ENCODE assay signal across 8 cellular contexts in the genomic region with DNA sequence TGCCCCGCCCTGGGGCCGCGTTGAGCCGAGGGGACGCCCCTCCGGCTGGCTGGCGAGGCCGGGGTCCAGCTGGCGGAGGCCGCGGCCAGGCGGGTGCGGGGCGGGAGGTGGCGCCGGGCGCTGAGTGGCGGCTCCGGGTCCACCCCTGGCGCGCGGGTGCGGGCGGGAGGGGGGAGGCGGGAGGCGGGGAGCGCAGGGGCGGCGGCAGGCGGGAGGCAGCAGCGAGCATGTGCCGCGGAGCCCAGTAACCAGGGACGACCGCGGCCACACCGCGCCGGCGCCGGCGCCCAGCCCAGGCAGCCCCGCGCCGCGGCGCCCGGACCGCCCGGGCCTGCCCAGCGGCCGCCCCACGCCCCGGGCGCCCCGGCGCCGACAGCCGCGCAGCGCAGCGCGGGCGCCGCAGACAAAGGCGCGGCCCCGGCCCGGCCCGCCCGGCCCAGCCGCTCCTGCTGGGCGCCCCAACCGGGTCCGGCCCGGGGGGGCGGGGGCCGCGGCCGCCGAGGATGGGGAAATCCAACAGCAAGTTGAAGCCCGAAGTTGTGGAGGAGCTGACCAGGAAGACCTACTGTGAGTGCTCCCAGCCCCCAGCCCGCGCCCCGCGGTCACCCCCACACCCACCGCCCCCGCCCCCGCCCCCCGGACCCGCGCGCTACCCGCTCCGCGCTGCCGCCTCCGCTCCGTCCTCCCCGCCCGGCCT. TPM values are rescaled to one million over a fixed set of nuclear protein-coding genes. Genes with fewer than 3 reads are reported as not detected.
DNase-seq lines count a peak whose midpoint lies in the region; ATAC-seq and TF ChIP-seq lines count a peak whose summit lies in the region.

Gene NCS1 (plus strand): TSS at position 244 of the 697 bp plus-strand sequence. CDS start 260 bp downstream, at position 504.

- H3K79me1 ChIP-seq in mesendoderm (ENCODE audit: low read length) = peaks cover 20% of the 10 kb centered on the region

- H2BK15ac ChIP-seq in mesendoderm (replicated peaks; ENCODE audit: low read depth) = no peak within 1 kb of the TSS

- no peak for TF ChIP-seq CTCF in GM10266 (IDR thresholded peaks at IDR 0.05; ENCODE audit: control insufficient read depth, insufficient read depth, low read depth, missing control alignments)
- TF ChIP-seq CTCF in epithelial cell of esophagus (IDR thresholded peaks at IDR 0.05; ENCODE audit: insufficient read depth, low read depth, low read length, missing control alignments) = no peak

- H3K9ac ChIP-seq in mesendoderm (ENCODE audit: low read length) = peak within 1 kb of the TSS; percentile 82

- H3K18ac ChIP-seq in mesendoderm (ENCODE audit: low read length) = peak within 1 kb of the TSS; percentile 75

- no peak within 1 kb of the TSS for H3K27ac ChIP-seq in mesendoderm (ENCODE audit: low read depth, low read length)

- no peak within 1 kb of the TSS for H4K5ac ChIP-seq in mesendoderm (ENCODE audit: low read length)

- H3K79me2 ChIP-seq in mesendoderm (ENCODE audit: control insufficient read depth, insufficient read depth, low read length) = peaks cover 31% of the 10 kb centered on the region

- ATAC-seq in HG03571 (IDR thresholded peaks at IDR 0.05; ENCODE audit: unreplicated experiment) = no peak
- no peak for ATAC-seq in GM21526 (IDR thresholded peaks at IDR 0.05; ENCODE audit: low FRiP score, unreplicated experiment)

- no CpG with 5 or more reads among the region's 101 CpGs for WGBS in mesendoderm (ENCODE audit: extremely low coverage, insufficient coverage, low lambda C conversion rate)

- no peaks in the 10 kb centered on the region for H3K27me3 ChIP-seq in mesendoderm (ENCODE audit: insufficient read depth, low read length, poor library complexity)

- H3K4ac ChIP-seq in mesendoderm (ENCODE audit: low read depth, low read length) = peak within 1 kb of the TSS; percentile 71

- H2BK5ac ChIP-seq in mesendoderm (ENCODE audit: low read length) = no peak within 1 kb of the TSS

- H3K4me1 ChIP-seq in mesendoderm (ENCODE audit: control insufficient read depth, low read depth, low read length) = peaks cover 3% of the 10 kb centered on the region

- H4K8ac ChIP-seq in mesendoderm (ENCODE audit: low read depth, low read length) = peak within 1 kb of the TSS; percentile 70

- peak within 1 kb of the TSS; percentile 98 for H3K23ac ChIP-seq in mesendoderm (ENCODE audit: low read length)

- peak within 1 kb of the TSS; percentile 18 for H2BK120ac ChIP-seq in mesendoderm (ENCODE audit: low read depth, low read length)

- H2AK5ac ChIP-seq in mesendoderm (ENCODE audit: low read length) = no peak within 1 kb of the TSS

- DNase-seq in GM10266 (ENCODE audit: extremely low spot score) = peak; percentile 90
- peak; percentile 58 for DNase-seq in NCI-H460 (ENCODE audit: extremely low read depth, low read depth)
- peak; percentile 16 for DNase-seq in activated T-cell treated with anti-CD3 and anti-CD28 coated beads for 1 hour (ENCODE audit: low read depth)
- DNase-seq in epithelial cell of esophagus (ENCODE audit: low read depth) = peak; percentile 77
- DNase-seq in mesendoderm = peak; percentile 56
- peak; percentile 26 for DNase-seq in stimulated activated CD8-positive, alpha-beta memory T cell treated with anti-CD3 and anti-CD28 coated beads, Interleukin-15, amount 100 ng/mL, for 24 hours (ENCODE audit: low read depth)

- H3K4me2 ChIP-seq in mesendoderm (ENCODE audit: low read length) = peak within 1 kb of the TSS; percentile 97

- peak within 1 kb of the TSS; percentile 90 for H3K56ac ChIP-seq in mesendoderm (ENCODE audit: low read length)

- H3K4me3 ChIP-seq in epithelial cell of esophagus (ENCODE audit: low read length) (peak within 1 kb of the TSS; percentile 62), mesendoderm (ENCODE audit: low read length) (peak within 1 kb of the TSS; percentile 63)

- H3K36me3 ChIP-seq in mesendoderm (ENCODE audit: control insufficient read depth, insufficient read depth, low read length) = no peaks in the 10 kb centered on the region

RNA-seq across cellular contexts. Expression of gene NCS1, which starts in this region (rescaled TPM):
- total RNA-seq in NCI-H460 (2014; rRNA removed; shearing (Covaris generic)) = 42.3 and 42.6 TPM in 2 replicates
- 32.8 and 39.3 TPM in 2 replicates for polyA plus RNA-seq in NCI-H460 (2014; cell fraction: nucleus; rRNA removed)
- polyA plus RNA-seq in mesendoderm (2013, experiment 1 of 2) = 29.4 TPM
- 28.7 TPM for polyA plus RNA-seq in mesendoderm (2013, experiment 2 of 2)

Comparison
In these comparisons a context has a peak if more than half of its experiments do, and no peak if none do; other contexts are left out.
1. DNase-seq: peak in every context shown above with its lines; median percentile 90 in GM10266; 77 in epithelial cell of esophagus; 58 in NCI-H460; 56 in mesendoderm; 26 in stimulated activated CD8-positive, alpha-beta memory T cell treated with anti-CD3 and anti-CD28 coated beads, Interleukin-15, amount 100 ng/mL, for 24 hours; 16 in activated T-cell treated with anti-CD3 and anti-CD28 coated beads for 1 hour.